10 cellular contexts compared by ENCODE assay signal in genomic region chr15:74784426-74784825, GRCh38. TPM values are rescaled to one million over a fixed set of nuclear protein-coding genes. Genes with fewer than 3 reads are reported as not detected.
DNase-seq lines count a peak whose midpoint lies in the region; ATAC-seq, FAIRE-seq and TF ChIP-seq lines count a peak whose summit lies in the region.
"Had no signal": no experiment of that assay in that cellular context is flagged by ENCODE, and none has a peak within 500 bp of the region (broad histone marks: within the 10 kb centered on the region; RNA-seq: fewer than 3 reads in every experiment).

No MANE protein-coding gene starts in this region.

- H3K27ac Mint-ChIP-seq in activated CD8-positive, alpha-beta T cell treated with anti-CD3 and anti-CD28 coated beads, Interleukin-2, amount 10 ng/mL, durations not matched to agents 7 days and 5 days: peak overlapping the region; percentile 99
- peak overlapping the region; percentile 16 for H3K27ac Mint-ChIP-seq in mesothelial cell of epicardium

- TF ChIP-seq CTCF in A549 (IDR thresholded peaks at IDR 0.05) (no peak), GM12865 (IDR thresholded peaks at IDR 0.05; ENCODE audit: insufficient read depth, low read depth, low read length, missing control alignments) (peak; percentile 10), mesothelial cell of epicardium (IDR thresholded peaks at IDR 0.05; ENCODE audit: unreplicated experiment) (no peak)

- DNase-seq in A549 (ENCODE audit: low read depth in 1 of 2, low spot score in 1 of 2) (no peak), GM12865 (ENCODE audit: low read depth) (peak; percentile 51), mesothelial cell of epicardium (ENCODE audit: low spot score in 2 of 2, unreplicated experiment in 2 of 2) (no peak), NCI-H226 (no peak), NCI-H146 (lab: John Stamatoyannopoulos, UW) (no peak)
- DNase-seq in activated CD8-positive, alpha-beta T cell treated with anti-CD3 and anti-CD28 coated beads, Interleukin-2, amount 10 ng/mL, durations not matched to agents 7 days and 5 days: peak; percentile 40

- H3K9me3 ChIP-seq in A549: no peaks in the 10 kb centered on the region
- H3K9me3 ChIP-seq: mucosa of descending colon had no signal

- 88% methylated on average over 5 of the region's 5 CpGs for WGBS in A549 (ENCODE audit: missing lambda C conversion rate)

- H3K4me2 ChIP-seq in A549: peak overlapping the region; percentile 97; the same call in 2 of the 3 replicates

- TF ChIP-seq EP300 in A549 (IDR thresholded peaks at IDR 0.05): no peak

- ATAC-seq in A549 (no peak), GM18505 (IDR thresholded peaks at IDR 0.05; ENCODE audit: unreplicated experiment) (no peak), GM18868 (IDR thresholded peaks at IDR 0.05; ENCODE audit: unreplicated experiment) (no peak)
- ATAC-seq in activated CD8-positive, alpha-beta T cell treated with anti-CD3 and anti-CD28 coated beads, Interleukin-2, amount 10 ng/mL, durations not matched to agents 7 days and 5 days: no peak
- ATAC-seq: mucosa of descending colon had no signal

- H3K4me3 ChIP-seq in A549 (no peak overlapping the region), GM12865 (ENCODE audit: low read depth, low read length) (peak overlapping the region; percentile 98)
- H3K4me3 ChIP-seq: mucosa of descending colon had no signal

- FAIRE-seq in A549 (lab: Jason Lieb, UNC): no peak

- peaks cover 62% of the 10 kb centered on the region for H3K36me3 Mint-ChIP-seq in activated CD8-positive, alpha-beta T cell treated with anti-CD3 and anti-CD28 coated beads, Interleukin-2, amount 10 ng/mL, durations not matched to agents 7 days and 5 days (ENCODE audit: low read depth)
- no peaks in the 10 kb centered on the region for H3K36me3 Mint-ChIP-seq in mesothelial cell of epicardium

- POLR2A ChIA-PET in A549 (lab: Yijun Ruan, JAX): no interaction called here
- POLR2A ChIA-PET in activated CD8-positive, alpha-beta T cell treated with anti-CD3 and anti-CD28 coated beads, Interleukin-2, amount 10 ng/mL, durations not matched to agents 7 days and 5 days (lab: Charles Lee): interaction anchor here (0.8 to 23.0 kb wide), 5 partner anchors 6 to 671 kb away, joined by 3 to 670 read pairs (median 4); partner anchors contain the start of gene CSK

- H3K4me1 Mint-ChIP-seq in activated CD8-positive, alpha-beta T cell treated with anti-CD3 and anti-CD28 coated beads, Interleukin-2, amount 10 ng/mL, durations not matched to agents 7 days and 5 days (ENCODE audit: low read depth): peaks cover 57% of the 10 kb centered on the region
- peaks cover 51% of the 10 kb centered on the region for H3K4me1 Mint-ChIP-seq in mesothelial cell of epicardium

- no peak for TF ChIP-seq RAD21 in A549 (conservative IDR thresholded peaks at IDR 0.05 in 1 of 2, IDR thresholded peaks at IDR 0.05 in 1 of 2)

- H3K4me3 Mint-ChIP-seq in activated CD8-positive, alpha-beta T cell treated with anti-CD3 and anti-CD28 coated beads, Interleukin-2, amount 10 ng/mL, durations not matched to agents 7 days and 5 days: peak overlapping the region; percentile 90
- no peak overlapping the region for H3K4me3 Mint-ChIP-seq in mesothelial cell of epicardium

- no peaks in the 10 kb centered on the region for H3K27me3 Mint-ChIP-seq in activated CD8-positive, alpha-beta T cell treated with anti-CD3 and anti-CD28 coated beads, Interleukin-2, amount 10 ng/mL, durations not matched to agents 7 days and 5 days (ENCODE audit: low read depth)
- H3K27me3 Mint-ChIP-seq in mesothelial cell of epicardium (ENCODE audit: low read depth): peaks cover 2% of the 10 kb centered on the region

- H3K27ac ChIP-seq in A549: no peak overlapping the region; a peak in 1 of 6 replicates

- peaks cover 29% of the 10 kb centered on the region for H3K4me1 ChIP-seq in A549

- H3K9me3 Mint-ChIP-seq in activated CD8-positive, alpha-beta T cell treated with anti-CD3 and anti-CD28 coated beads, Interleukin-2, amount 10 ng/mL, durations not matched to agents 7 days and 5 days (ENCODE audit: insufficient read depth): no peaks in the 10 kb centered on the region
- H3K9me3 Mint-ChIP-seq in mesothelial cell of epicardium: no peaks in the 10 kb centered on the region

- CTCF ChIA-PET in A549 (lab: Yijun Ruan, JAX): interaction anchor here (1.0 to 65.6 kb wide), 4 partner anchors 14 to 166 kb away, joined by 3 to 1908 read pairs (median 131); partner anchors contain the start of genes CPLX3, LMAN1L and ULK3
- CTCF ChIA-PET in activated CD8-positive, alpha-beta T cell treated with anti-CD3 and anti-CD28 coated beads, Interleukin-2, amount 10 ng/mL, durations not matched to agents 7 days and 5 days (lab: Charles Lee): interaction anchor here (0.8 to 25.5 kb wide), 6 partner anchors 4 to 403 kb away, joined by 3 to 1683 read pairs (median 34); partner anchors contain the start of gene CSK

- TF ChIP-seq POLR2A in A549 (IDR thresholded peaks at IDR 0.05; ENCODE audit: low read length) (no peak), GM18505 (IDR thresholded peaks at IDR 0.05; ENCODE audit: borderline replicate concordance, extremely low read depth, insufficient read depth, insufficient read length) (no peak)

TF ChIP-seq in A549, 52 proteins besides CTCF, POLR2A, EP300 and RAD21 (continues in another document):
- no peak for TF ChIP-seq USF2 (IDR thresholded peaks at IDR 0.05)
- no peak for TF ChIP-seq EHMT2 (IDR thresholded peaks at IDR 0.05; ENCODE audit: low read depth)
- TF ChIP-seq SMC3 (IDR thresholded peaks at IDR 0.05): no peak
- no peak for TF ChIP-seq ATOH8 (CRISPR knock-in tag; IDR thresholded peaks at IDR 0.05; ENCODE audit: low read depth)
- no peak for TF ChIP-seq MYC (IDR thresholded peaks at IDR 0.05; ENCODE audit: borderline replicate concordance, low read length)

RNA-seq across cellular contexts. Expression of gene CSK, which starts 2.5 kb away (rescaled TPM):
- 17.8 and 22.2 TPM in 2 replicates for polyA plus RNA-seq in A549 (2011; rRNA removed)
- 55.3 and 62.7 TPM in 2 replicates for polyA plus RNA-seq in A549 (2012; cell fraction: cytosol; rRNA removed)
- polyA plus RNA-seq in A549 (2012; cell fraction: nucleus; rRNA removed): 86.8 and 128 TPM in 2 replicates
- 56.7 to 63.0 TPM (median 61.6 TPM) in 3 replicates for polyA plus RNA-seq in A549 (2017; fragmentation: RNase III; extraction: RNeasy Plus Mini Kit Qiagen cat#74134 plus additional on column Dnase treatment)
- polyA minus RNA-seq in A549 (2011; rRNA and poly(A)+ RNA removed): 42.9 and 46.8 TPM in 2 replicates
- 100 to 1,000 TPM; 314 to 330 TPM for total RNA-seq in activated CD8-positive, alpha-beta T cell treated with anti-CD3 and anti-CD28 coated beads, Interleukin-2, amount 10 ng/mL, durations not matched to agents 7 days and 5 days
- 57.0 to 59.0 TPM (median 58.1 TPM) in 3 replicates for total RNA-seq in mesothelial cell of epicardium

RNA-seq across cellular contexts. Expression of gene LMAN1L, which starts 28.2 kb away (rescaled TPM):
- polyA plus RNA-seq in A549 (2011; rRNA removed) (not detected in 2 replicates), A549 (2017; fragmentation: RNase III; extraction: RNeasy Plus Mini Kit Qiagen cat#74134 plus additional on column Dnase treatment) (not detected in 3 replicates)
- polyA plus RNA-seq in A549 (2012; cell fraction: cytosol; rRNA removed): not detected in 2 replicates
- polyA plus RNA-seq in A549 (2012; cell fraction: nucleus; rRNA removed): 0.16 and 0.47 TPM in 2 replicates
- 0.08 TPM in 1 of 2 replicates, not detected in the other for polyA minus RNA-seq in A549 (2011; rRNA and poly(A)+ RNA removed)
- total RNA-seq in activated CD8-positive, alpha-beta T cell treated with anti-CD3 and anti-CD28 coated beads, Interleukin-2, amount 10 ng/mL, durations not matched to agents 7 days and 5 days: 1 to 10 TPM in 1 of 2 experiments, under 1 TPM in 1; 0.47 to 1.0 TPM
- 0.16 to 0.65 TPM (median 0.35 TPM) in 3 replicates for total RNA-seq in mesothelial cell of epicardium
- total RNA-seq: Daoy had no signal

RNA-seq across cellular contexts. Expression of gene CYP1A2, which starts 35.8 kb away (rescaled TPM):
- not detected in 2 replicates for polyA plus RNA-seq in A549 (2011; rRNA removed)
- not detected in 2 replicates for polyA plus RNA-seq in A549 (2012; cell fraction: cytosol; rRNA removed)
- not detected in 2 replicates for polyA plus RNA-seq in A549 (2012; cell fraction: nucleus; rRNA removed)
- polyA plus RNA-seq in A549 (2017; fragmentation: RNase III; extraction: RNeasy Plus Mini Kit Qiagen cat#74134 plus additional on column Dnase treatment): not detected in 3 replicates
- not detected in 2 replicates for polyA minus RNA-seq in A549 (2011; rRNA and poly(A)+ RNA removed)
- total RNA-seq in activated CD8-positive, alpha-beta T cell treated with anti-CD3 and anti-CD28 coated beads, Interleukin-2, amount 10 ng/mL, durations not matched to agents 7 days and 5 days: not detected
- total RNA-seq in mesothelial cell of epicardium: 0.09 TPM in 1 of 3 replicates, not detected in the others
- total RNA-seq: Daoy, mucosa of descending colon had no signal

RNA-seq across cellular contexts. Expression of gene CPLX3, which starts 42.0 kb away (rescaled TPM):
- polyA plus RNA-seq in A549 (2011; rRNA removed): 0.05 TPM in 1 of 2 replicates, not detected in the other
- not detected in 2 replicates for polyA plus RNA-seq in A549 (2012; cell fraction: cytosol; rRNA removed)
- polyA plus RNA-seq in A549 (2012; cell fraction: nucleus; rRNA removed): 0.08 TPM in 1 of 2 replicates, not detected in the other
- not detected in 3 replicates for polyA plus RNA-seq in A549 (2017; fragmentation: RNase III; extraction: RNeasy Plus Mini Kit Qiagen cat#74134 plus additional on column Dnase treatment)
- polyA minus RNA-seq in A549 (2011; rRNA and poly(A)+ RNA removed): not detected in 2 replicates
- not detected for total RNA-seq in activated CD8-positive, alpha-beta T cell treated with anti-CD3 and anti-CD28 coated beads, Interleukin-2, amount 10 ng/mL, durations not matched to agents 7 days and 5 days
- 0.14 TPM in 1 of 3 replicates, not detected in the others for total RNA-seq in mesothelial cell of epicardium
- total RNA-seq: Daoy had no signal

RNA-seq across cellular contexts. Expression of gene ULK3, which starts 58.5 kb away (rescaled TPM):
- polyA plus RNA-seq in A549 (2011; rRNA removed) (48.9 and 58.4 TPM in 2 replicates), A549 (2017; fragmentation: RNase III; extraction: RNeasy Plus Mini Kit Qiagen cat#74134 plus additional on column Dnase treatment) (23.0 to 28.1 TPM (median 28.0 TPM) in 3 replicates)
- 42.6 and 54.4 TPM in 2 replicates for polyA plus RNA-seq in A549 (2012; cell fraction: cytosol; rRNA removed)
- 338 and 363 TPM in 2 replicates for polyA plus RNA-seq in A549 (2012; cell fraction: nucleus; rRNA removed)
- polyA minus RNA-seq in A549 (2011; rRNA and poly(A)+ RNA removed): 35.4 and 62.0 TPM in 2 replicates
- 10 to 100 TPM; 56.9 to 58.0 TPM for total RNA-seq in activated CD8-positive, alpha-beta T cell treated with anti-CD3 and anti-CD28 coated beads, Interleukin-2, amount 10 ng/mL, durations not matched to agents 7 days and 5 days
- total RNA-seq in mesothelial cell of epicardium: 30.9 to 34.8 TPM (median 32.6 TPM) in 3 replicates

Comparison
In these comparisons a context has a peak if more than half of its experiments do, and no peak if none do; other contexts are left out.
1. DNase-seq: peak in GM12865 (single experiment) and activated CD8-positive, alpha-beta T cell treated with anti-CD3 and anti-CD28 coated beads, Interleukin-2, amount 10 ng/mL, durations not matched to agents 7 days and 5 days (single experiment); none in A549 (0 of 2), mesothelial cell of epicardium (0 of 2), NCI-H226 (single experiment) and NCI-H146 (single experiment).